In genomic region chr9:113317777-113318176, GRCh38 we compare ENCODE assay signal across 17 cellular contexts. TPM values are rescaled to one million over a fixed set of nuclear protein-coding genes. Genes with fewer than 3 reads are reported as not detected.
DNase-seq lines count a peak whose midpoint lies in the region; FAIRE-seq and TF ChIP-seq lines count a peak whose summit lies in the region.
"Had no signal": no experiment of that assay in that cellular context is flagged by ENCODE, and none has a peak within 500 bp of the region (broad histone marks: within the 10 kb centered on the region; RNA-seq: fewer than 3 reads in every experiment).

No MANE protein-coding gene starts in this region.

- H2BK12ac ChIP-seq in H1 (ENCODE audit: low read depth, low read length): no peak overlapping the region

- DNase-seq in H54 (ENCODE audit: insufficient read length, low spot score) (no peak), H1 (ENCODE audit: low read depth in 1 of 2, low spot score in 2 of 2) (no peak), osteocyte (ENCODE audit: extremely low spot score, unreplicated experiment) (no peak), DMS 273 treated with DMSO at 0.1 percent for 48 hours (lab: John Stamatoyannopoulos, UW) (no peak), HUDEP-2 (lab: John Stamatoyannopoulos, UW; ENCODE audit: unreplicated experiment in 76 of 76) (no peak), dermis blood vessel endothelial cell (no peak)
- DNase-seq: activated CD8-positive, alpha-beta memory T cell treated with anti-CD3 and anti-CD28 coated beads, Interleukin-2, amount 10 ng/mL, durations not matched to agents 7 days and 5 days; activated naive CD4-positive, alpha-beta T cell treated with Interleukin-2 at 50 U/mL for 16 hours; CD4-positive, CD25-positive, alpha-beta regulatory T cell; lower lobe of right lung; NCI-H1048; NCI-H226; stimulated activated naive CD4-positive, alpha-beta T cell treated with Interleukin-2 at 50 U/mL for 16 hours; WERI-Rb-1 had no signal

- no peak for TF ChIP-seq POLR2A in H54 (IDR thresholded peaks at IDR 0.05; ENCODE audit: low read depth, low read length)
- TF ChIP-seq POLR2A in H1 (IDR thresholded peaks at IDR 0.05; ENCODE audit: control extremely low read depth in 1 of 2, low read depth in 2 of 2, low read length in 2 of 2): no peak

- H4K91ac ChIP-seq in H1 (replicated peaks; ENCODE audit: insufficient read length, low read length): no peak overlapping the region

- no peak overlapping the region for H2AFZ ChIP-seq in H1 (ENCODE audit: low read length)

- 0 out of 4 replicates have a peak, but pooled peaks of 1 of the 2 experiments have one; percentile 4 for TF ChIP-seq RAD21 in H1 (IDR thresholded peaks at IDR 0.05 in 1 of 2, conservative IDR thresholded peaks at IDR 0.05 in 1 of 2; ENCODE audit: low read depth in 2 of 2, low read length in 2 of 2)

- H3K36me3 Mint-ChIP-seq in osteocyte (ENCODE audit: unreplicated experiment): peaks cover 8% of the 10 kb centered on the region

- H3K79me2 ChIP-seq in H1 (ENCODE audit: control insufficient read depth in 1 of 2, insufficient read depth in 2 of 2, low read length in 2 of 2): no peaks in the 10 kb centered on the region

- no peak overlapping the region for H4K5ac ChIP-seq in H1 (ENCODE audit: insufficient read length, low read depth, low read length)

- 88% methylated on average over 2 of the region's 2 CpGs; no CpG with 5 or more reads in 1 of the 2 experiments for WGBS in H1 (ENCODE audit: extremely low coverage in 1 of 2, insufficient coverage in 1 of 2, insufficient read length in 1 of 2, insufficient replicate concordance in 2 of 2, low coverage in 1 of 2, low lambda C conversion rate in 2 of 2, missing lambda C conversion rate in 1 of 2), 2 experiments

- H3K23ac ChIP-seq in H1 (ENCODE audit: insufficient read length): no peak overlapping the region

- no peak overlapping the region for H3K4me2 ChIP-seq in H1 (ENCODE audit: insufficient read depth in 1 of 2, low read depth in 2 of 2, low read length in 2 of 2)

- TF ChIP-seq EP300 in H1 (IDR thresholded peaks at IDR 0.05; ENCODE audit: borderline replicate concordance in 1 of 2, low read depth in 2 of 2, low read length in 2 of 2): no peak

- no peak overlapping the region for H3K27ac ChIP-seq in H1 (ENCODE audit: low read depth, low read length)
- H3K27ac ChIP-seq: breast epithelium, lower lobe of right lung, WERI-Rb-1 had no signal

- CTCF ChIA-PET in H1 (lab: Charles Lee; ENCODE audit: partially characterized antibody): interaction anchor here (0.6 to 3.1 kb wide), 11 partner anchors 9 to 1420 kb away, joined by 3 to 19 read pairs (median 5); partner anchors contain the start of genes RNF183 and WDR31

- no peaks in the 10 kb centered on the region; the same call in 1 of the 2 replicates for H3K23me2 ChIP-seq in H1 (ENCODE audit: low read depth, low read length)

- no peaks in the 10 kb centered on the region for H3K4me1 ChIP-seq in H1 (replicated peaks in 1 of 4; ENCODE audit: control insufficient read depth in 3 of 4, insufficient read depth in 4 of 4, low read length in 3 of 4)
- H3K4me1 ChIP-seq: breast epithelium, lower lobe of right lung had no signal

- no peak overlapping the region for H3K56ac ChIP-seq in H1 (replicated peaks; ENCODE audit: insufficient read length, low read depth, low read length)

- H3K9me3 Mint-ChIP-seq in osteocyte (ENCODE audit: unreplicated experiment): no peaks in the 10 kb centered on the region

- H3K27ac Mint-ChIP-seq in osteocyte (ENCODE audit: unreplicated experiment): no peak overlapping the region
- H3K27ac Mint-ChIP-seq: activated CD8-positive, alpha-beta memory T cell treated with anti-CD3 and anti-CD28 coated beads, Interleukin-2, amount 10 ng/mL, durations not matched to agents 7 days and 5 days; CD4-positive, CD25-positive, alpha-beta regulatory T cell had no signal

- no peak overlapping the region for H3K14ac ChIP-seq in H1 (ENCODE audit: insufficient read length)

- TF ChIP-seq CTCF in H1 (IDR thresholded peaks at IDR 0.05; ENCODE audit: control extremely low read depth in 1 of 3, insufficient read depth in 1 of 3, low read depth in 1 of 3, low read length in 3 of 3): peak in 2 of 3 experiments; percentile 1 to 7; a peak in 2 of 4 replicates
- TF ChIP-seq CTCF in osteocyte (IDR thresholded peaks at IDR 0.05): peak; percentile 25

- H3K27me3 Mint-ChIP-seq in osteocyte (ENCODE audit: unreplicated experiment): peaks cover 23% of the 10 kb centered on the region
- H3K27me3 Mint-ChIP-seq: CD4-positive, CD25-positive, alpha-beta regulatory T cell had no signal

- H3K36me3 ChIP-seq in H1 (ENCODE audit: control insufficient read depth in 2 of 4, insufficient read depth in 4 of 4, low read length in 3 of 4): no peaks in the 10 kb centered on the region
- H3K36me3 ChIP-seq: breast epithelium, WERI-Rb-1 had no signal

- H2BK20ac ChIP-seq in H1 (ENCODE audit: low read length): no peak overlapping the region

- FAIRE-seq in H54 (lab: Jason Lieb, UNC) (peak; percentile 11), H1 (lab: Jason Lieb, UNC) (no peak)
- FAIRE-seq: endometrium had no signal

- no peak overlapping the region for H3K4ac ChIP-seq in H1 (replicated peaks; ENCODE audit: insufficient read length, low read depth, low read length)

- H3K4me3 Mint-ChIP-seq in osteocyte (ENCODE audit: unreplicated experiment): no peak overlapping the region
- H3K4me3 Mint-ChIP-seq: activated CD8-positive, alpha-beta memory T cell treated with anti-CD3 and anti-CD28 coated beads, Interleukin-2, amount 10 ng/mL, durations not matched to agents 7 days and 5 days had no signal

- no peaks in the 10 kb centered on the region for H3K79me1 ChIP-seq in H1 (ENCODE audit: low read depth, low read length)

- no peak overlapping the region for H2AK5ac ChIP-seq in H1 (ENCODE audit: low read depth, low read length)

- H3K4me1 Mint-ChIP-seq in osteocyte (ENCODE audit: unreplicated experiment): no peaks in the 10 kb centered on the region
- H3K4me1 Mint-ChIP-seq: activated CD8-positive, alpha-beta memory T cell treated with anti-CD3 and anti-CD28 coated beads, Interleukin-2, amount 10 ng/mL, durations not matched to agents 7 days and 5 days; CD4-positive, CD25-positive, alpha-beta regulatory T cell had no signal

- no peak overlapping the region for H2BK15ac ChIP-seq in H1 (ENCODE audit: low read length)

- POLR2A ChIA-PET in H1 (lab: Charles Lee; ENCODE audit: partially characterized antibody): no interaction called here

- peaks cover 0 to 2% (median under 1%) of the 10 kb centered on the region in 4 experiments; a peak in 2 of 7 replicates for H3K27me3 ChIP-seq in H1 (replicated peaks in 1 of 4; ENCODE audit: control insufficient read depth in 3 of 4, extremely low read depth in 1 of 4, insufficient read depth in 3 of 4, low read length in 3 of 4)
- H3K27me3 ChIP-seq: breast epithelium had no signal

- H3K9ac ChIP-seq in H1 (replicated peaks in 1 of 4; ENCODE audit: extremely low read depth in 1 of 4, low read depth in 3 of 4, low read length in 3 of 4): no peak overlapping the region

- H4K20me1 ChIP-seq in H1 (replicated peaks in 1 of 2; ENCODE audit: control insufficient read depth in 1 of 2, insufficient read depth in 2 of 2, low read length in 2 of 2): no peaks in the 10 kb centered on the region

- no peak overlapping the region for H4K8ac ChIP-seq in H1 (ENCODE audit: extremely low read depth, insufficient read depth, low read length)

- H3K9me3 ChIP-seq in H1 (ENCODE audit: insufficient read depth in 2 of 2, low read depth in 1 of 2, low read length in 1 of 2): no peaks in the 10 kb centered on the region
- H3K9me3 ChIP-seq: breast epithelium, lower lobe of right lung had no signal

- H3K4me3 ChIP-seq in H1 (ENCODE audit: extremely low read depth in 1 of 4, insufficient read depth in 2 of 4, low read depth in 3 of 4, low read length in 4 of 4): no peak overlapping the region
- H3K4me3 ChIP-seq: breast epithelium, lower lobe of right lung had no signal

- no peak overlapping the region for H2BK5ac ChIP-seq in H1 (ENCODE audit: low read depth, low read length)

- no peak overlapping the region for H3K18ac ChIP-seq in H1 (ENCODE audit: extremely low read depth, low read length)

- H2BK120ac ChIP-seq in H1 (replicated peaks; ENCODE audit: low read depth, low read length): no peak overlapping the region

RNA-seq across cellular contexts. Expression of gene RNF183, which starts 14.6 kb away (rescaled TPM):
- not detected in 2 replicates for total RNA-seq in H1 (2021; fragmentation: NEBNext Ultra II Directional; extraction: Animal tissue kit (Norgen Biotek cat#: 25700))
- 0.15 and 0.41 TPM in 2 replicates for polyA plus RNA-seq in H1 (2011; rRNA removed)
- 0.19 TPM for polyA plus RNA-seq in H1 (2011; cell fraction: cytosol; rRNA removed)
- polyA plus RNA-seq in H1 (2011; cell fraction: nucleus; rRNA removed): 0.57 TPM
- polyA plus RNA-seq in H1 (2012, experiment 1 of 2): 0.16 TPM in 1 of 4 replicates, not detected in the others
- polyA plus RNA-seq in H1 (2012, experiment 2 of 2): not detected
- polyA plus RNA-seq in H1 (2013, experiment 1 of 2): 0.04 TPM
- polyA plus RNA-seq in H1 (2013, experiment 2 of 2): 0.17 TPM
- not detected in 2 replicates for polyA minus RNA-seq in H1 (2011; rRNA and poly(A)+ RNA removed)
- not detected for polyA minus RNA-seq in H1 (2011; cell fraction: cytosol; rRNA and poly(A)+ RNA removed)
- not detected for polyA minus RNA-seq in H1 (2011; cell fraction: nucleus; rRNA and poly(A)+ RNA removed)
- total RNA-seq in osteocyte (not detected in 2 replicates), dermis blood vessel endothelial cell (not detected in 2 replicates)
- total RNA-seq: activated CD8-positive, alpha-beta memory T cell treated with anti-CD3 and anti-CD28 coated beads, Interleukin-2, amount 10 ng/mL, durations not matched to agents 7 days and 5 days; CD4-positive, CD25-positive, alpha-beta regulatory T cell; HT1080; lower lobe of right lung had no signal
- polyA plus RNA-seq: CD4-positive, CD25-positive, alpha-beta regulatory T cell had no signal

RNA-seq across cellular contexts. Expression of gene WDR31, which starts 22.3 kb away (rescaled TPM):
- 0.28 and 0.40 TPM in 2 replicates for total RNA-seq in H1 (2021; fragmentation: NEBNext Ultra II Directional; extraction: Animal tissue kit (Norgen Biotek cat#: 25700))
- 0.27 and 0.33 TPM in 2 replicates for polyA plus RNA-seq in H1 (2011; rRNA removed)
- 0.44 TPM for polyA plus RNA-seq in H1 (2011; cell fraction: cytosol; rRNA removed)
- polyA plus RNA-seq in H1 (2011; cell fraction: nucleus; rRNA removed): 2.0 TPM
- polyA plus RNA-seq in H1 (2012, experiment 1 of 2): 0.17 to 0.58 TPM (median 0.41 TPM) in 4 replicates
- polyA plus RNA-seq in H1 (2012, experiment 2 of 2): 0.17 TPM
- polyA plus RNA-seq in H1 (2013, experiment 1 of 2): 0.32 TPM
- polyA plus RNA-seq in H1 (2013, experiment 2 of 2): 0.39 TPM
- polyA minus RNA-seq in H1 (2011; rRNA and poly(A)+ RNA removed): 3.5 and 4.3 TPM in 2 replicates
- 2.3 TPM for polyA minus RNA-seq in H1 (2011; cell fraction: cytosol; rRNA and poly(A)+ RNA removed)
- polyA minus RNA-seq in H1 (2011; cell fraction: nucleus; rRNA and poly(A)+ RNA removed): 1.9 TPM
- total RNA-seq in osteocyte: 2.2 and 3.4 TPM in 2 replicates
- 0.17 and 0.37 TPM in 2 replicates for total RNA-seq in dermis blood vessel endothelial cell

RNA-seq across cellular contexts. Expression of gene BSPRY, which starts 31.6 kb away (rescaled TPM):
- total RNA-seq in H1 (2021; fragmentation: NEBNext Ultra II Directional; extraction: Animal tissue kit (Norgen Biotek cat#: 25700)): 5.5 and 6.5 TPM in 2 replicates
- 10.9 and 12.1 TPM in 2 replicates for polyA plus RNA-seq in H1 (2011; rRNA removed)
- polyA plus RNA-seq in H1 (2011; cell fraction: cytosol; rRNA removed): 9.7 TPM
- 10.3 TPM for polyA plus RNA-seq in H1 (2011; cell fraction: nucleus; rRNA removed)
- polyA plus RNA-seq in H1 (2012, experiment 1 of 2): 5.5 to 7.4 TPM (median 7.1 TPM) in 4 replicates
- 7.0 TPM for polyA plus RNA-seq in H1 (2012, experiment 2 of 2)
- 5.5 TPM for polyA plus RNA-seq in H1 (2013, experiment 1 of 2)
- 4.7 TPM for polyA plus RNA-seq in H1 (2013, experiment 2 of 2)
- polyA minus RNA-seq in H1 (2011; rRNA and poly(A)+ RNA removed): 5.6 and 5.9 TPM in 2 replicates
- 4.6 TPM for polyA minus RNA-seq in H1 (2011; cell fraction: cytosol; rRNA and poly(A)+ RNA removed)
- 5.1 TPM for polyA minus RNA-seq in H1 (2011; cell fraction: nucleus; rRNA and poly(A)+ RNA removed)
- total RNA-seq in osteocyte (not detected in 2 replicates), dermis blood vessel endothelial cell (not detected in 2 replicates)
- total RNA-seq: HT1080 had no signal

RNA-seq across cellular contexts. Expression of gene PRPF4, which starts 42.3 kb away (rescaled TPM):
- 33.4 and 36.8 TPM in 2 replicates for total RNA-seq in H1 (2021; fragmentation: NEBNext Ultra II Directional; extraction: Animal tissue kit (Norgen Biotek cat#: 25700))
- polyA plus RNA-seq in H1 (2011; rRNA removed): 13.6 and 15.2 TPM in 2 replicates
- 19.6 TPM for polyA plus RNA-seq in H1 (2011; cell fraction: cytosol; rRNA removed)
- polyA plus RNA-seq in H1 (2011; cell fraction: nucleus; rRNA removed): 13.9 TPM
- polyA plus RNA-seq in H1 (2012, experiment 1 of 2): 27.7 to 35.7 TPM (median 31.3 TPM) in 4 replicates
- polyA plus RNA-seq in H1 (2012, experiment 2 of 2): 8.9 TPM
- 22.8 TPM for polyA plus RNA-seq in H1 (2013, experiment 1 of 2)
- 23.4 TPM for polyA plus RNA-seq in H1 (2013, experiment 2 of 2)
- 16.4 and 19.4 TPM in 2 replicates for polyA minus RNA-seq in H1 (2011; rRNA and poly(A)+ RNA removed)
- 13.1 TPM for polyA minus RNA-seq in H1 (2011; cell fraction: cytosol; rRNA and poly(A)+ RNA removed)
- polyA minus RNA-seq in H1 (2011; cell fraction: nucleus; rRNA and poly(A)+ RNA removed): 10.4 TPM
- total RNA-seq in osteocyte: 21.0 and 22.0 TPM in 2 replicates
- 25.0 and 33.6 TPM in 2 replicates for total RNA-seq in dermis blood vessel endothelial cell

RNA-seq across cellular contexts. Expression of gene CDC26, which starts 42.4 kb away (rescaled TPM):
- 41.9 and 42.8 TPM in 2 replicates for total RNA-seq in H1 (2021; fragmentation: NEBNext Ultra II Directional; extraction: Animal tissue kit (Norgen Biotek cat#: 25700))
- polyA plus RNA-seq in H1 (2011; rRNA removed): 15.3 and 31.5 TPM in 2 replicates
- 46.6 TPM for polyA plus RNA-seq in H1 (2011; cell fraction: cytosol; rRNA removed)
- 4.8 TPM for polyA plus RNA-seq in H1 (2011; cell fraction: nucleus; rRNA removed)
- polyA plus RNA-seq in H1 (2012, experiment 1 of 2): 45.9 to 101 TPM (median 54.3 TPM) in 4 replicates
- 22.3 TPM for polyA plus RNA-seq in H1 (2012, experiment 2 of 2)
- polyA plus RNA-seq in H1 (2013, experiment 1 of 2): 56.6 TPM
- 59.7 TPM for polyA plus RNA-seq in H1 (2013, experiment 2 of 2)
- 6.2 and 7.6 TPM in 2 replicates for polyA minus RNA-seq in H1 (2011; rRNA and poly(A)+ RNA removed)
- 6.1 TPM for polyA minus RNA-seq in H1 (2011; cell fraction: cytosol; rRNA and poly(A)+ RNA removed)
- 4.2 TPM for polyA minus RNA-seq in H1 (2011; cell fraction: nucleus; rRNA and poly(A)+ RNA removed)
- total RNA-seq in osteocyte: 26.3 and 28.2 TPM in 2 replicates
- 52.1 and 67.9 TPM in 2 replicates for total RNA-seq in dermis blood vessel endothelial cell
